Comparison of ENCODE assay signal across 1 cellular context in the genomic region with DNA sequence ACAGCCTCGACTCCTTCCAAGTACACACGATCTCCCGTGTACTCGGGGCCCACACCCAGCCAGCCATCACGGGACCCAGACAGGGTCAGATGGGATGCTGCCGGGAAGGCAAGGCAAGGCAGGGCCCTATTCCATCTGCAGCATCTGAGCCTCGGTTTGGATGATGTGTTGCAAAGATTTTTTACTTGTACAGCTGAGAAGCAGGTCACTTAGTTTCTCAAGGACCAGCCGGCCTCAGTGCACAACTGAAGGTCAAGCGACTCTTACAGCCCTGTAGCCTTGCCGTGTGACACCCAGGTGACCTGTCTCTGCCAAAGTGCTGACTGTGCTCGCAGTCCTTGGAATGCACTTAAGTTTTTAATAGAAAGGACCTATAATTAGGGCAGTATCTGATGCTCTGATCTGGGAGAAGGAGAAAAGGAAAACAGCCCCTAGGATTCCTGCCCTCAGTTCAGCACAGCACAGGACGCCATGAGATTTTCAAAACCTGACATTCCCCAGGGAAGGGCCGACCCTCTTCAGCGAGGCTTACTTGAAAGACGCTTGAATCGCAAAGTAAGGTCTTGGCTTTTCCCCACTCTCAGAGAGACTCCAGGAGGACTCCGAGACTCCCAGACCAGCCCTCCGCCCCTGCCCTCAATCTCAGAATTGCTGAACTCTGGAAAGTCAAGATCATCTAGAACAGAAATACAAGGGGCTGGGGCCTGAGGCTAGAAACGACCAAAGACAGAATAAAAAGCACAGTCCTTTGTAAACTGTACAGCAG.
TF ChIP-seq lines count a peak whose summit lies in the region.

No MANE protein-coding gene starts in this region.

TF ChIP-seq in HEK293, 187 proteins besides CTCF, POLR2A, EP300 and RAD21 (continued from another document):
- TF ChIP-seq, protein P1, sequence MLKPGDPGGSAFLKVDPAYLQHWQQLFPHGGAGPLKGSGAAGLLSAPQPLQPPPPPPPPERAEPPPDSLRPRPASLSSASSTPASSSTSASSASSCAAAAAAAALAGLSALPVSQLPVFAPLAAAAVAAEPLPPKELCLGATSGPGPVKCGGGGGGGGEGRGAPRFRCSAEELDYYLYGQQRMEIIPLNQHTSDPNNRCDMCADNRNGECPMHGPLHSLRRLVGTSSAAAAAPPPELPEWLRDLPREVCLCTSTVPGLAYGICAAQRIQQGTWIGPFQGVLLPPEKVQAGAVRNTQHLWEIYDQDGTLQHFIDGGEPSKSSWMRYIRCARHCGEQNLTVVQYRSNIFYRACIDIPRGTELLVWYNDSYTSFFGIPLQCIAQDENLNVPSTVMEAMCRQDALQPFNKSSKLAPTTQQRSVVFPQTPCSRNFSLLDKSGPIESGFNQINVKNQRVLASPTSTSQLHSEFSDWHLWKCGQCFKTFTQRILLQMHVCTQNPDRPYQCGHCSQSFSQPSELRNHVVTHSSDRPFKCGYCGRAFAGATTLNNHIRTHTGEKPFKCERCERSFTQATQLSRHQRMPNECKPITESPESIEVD (tag by site-specific recombination; IDR thresholded peaks at IDR 0.05), result no peak
- TF ChIP-seq, protein P2, sequence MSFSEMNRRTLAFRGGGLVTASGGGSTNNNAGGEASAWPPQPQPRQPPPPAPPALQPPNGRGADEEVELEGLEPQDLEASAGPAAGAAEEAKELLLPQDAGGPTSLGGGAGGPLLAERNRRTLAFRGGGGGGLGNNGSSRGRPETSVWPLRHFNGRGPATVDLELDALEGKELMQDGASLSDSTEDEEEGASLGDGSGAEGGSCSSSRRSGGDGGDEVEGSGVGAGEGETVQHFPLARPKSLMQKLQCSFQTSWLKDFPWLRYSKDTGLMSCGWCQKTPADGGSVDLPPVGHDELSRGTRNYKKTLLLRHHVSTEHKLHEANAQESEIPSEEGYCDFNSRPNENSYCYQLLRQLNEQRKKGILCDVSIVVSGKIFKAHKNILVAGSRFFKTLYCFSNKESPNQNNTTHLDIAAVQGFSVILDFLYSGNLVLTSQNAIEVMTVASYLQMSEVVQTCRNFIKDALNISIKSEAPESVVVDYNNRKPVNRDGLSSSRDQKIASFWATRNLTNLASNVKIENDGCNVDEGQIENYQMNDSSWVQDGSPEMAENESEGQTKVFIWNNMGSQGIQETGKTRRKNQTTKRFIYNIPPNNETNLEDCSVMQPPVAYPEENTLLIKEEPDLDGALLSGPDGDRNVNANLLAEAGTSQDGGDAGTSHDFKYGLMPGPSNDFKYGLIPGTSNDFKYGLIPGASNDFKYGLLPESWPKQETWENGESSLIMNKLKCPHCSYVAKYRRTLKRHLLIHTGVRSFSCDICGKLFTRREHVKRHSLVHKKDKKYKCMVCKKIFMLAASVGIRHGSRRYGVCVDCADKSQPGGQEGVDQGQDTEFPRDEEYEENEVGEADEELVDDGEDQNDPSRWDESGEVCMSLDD (tag by site-specific recombination; IDR thresholded peaks at IDR 0.05), result no peak
- TF ChIP-seq, protein P3, sequence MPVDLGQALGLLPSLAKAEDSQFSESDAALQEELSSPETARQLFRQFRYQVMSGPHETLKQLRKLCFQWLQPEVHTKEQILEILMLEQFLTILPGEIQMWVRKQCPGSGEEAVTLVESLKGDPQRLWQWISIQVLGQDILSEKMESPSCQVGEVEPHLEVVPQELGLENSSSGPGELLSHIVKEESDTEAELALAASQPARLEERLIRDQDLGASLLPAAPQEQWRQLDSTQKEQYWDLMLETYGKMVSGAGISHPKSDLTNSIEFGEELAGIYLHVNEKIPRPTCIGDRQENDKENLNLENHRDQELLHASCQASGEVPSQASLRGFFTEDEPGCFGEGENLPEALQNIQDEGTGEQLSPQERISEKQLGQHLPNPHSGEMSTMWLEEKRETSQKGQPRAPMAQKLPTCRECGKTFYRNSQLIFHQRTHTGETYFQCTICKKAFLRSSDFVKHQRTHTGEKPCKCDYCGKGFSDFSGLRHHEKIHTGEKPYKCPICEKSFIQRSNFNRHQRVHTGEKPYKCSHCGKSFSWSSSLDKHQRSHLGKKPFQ (tag by site-specific recombination; IDR thresholded peaks at IDR 0.05), result no peak
- TF ChIP-seq ZNF600 (tag by site-specific recombination; IDR thresholded peaks at IDR 0.05), result no peak
- TF ChIP-seq ZNF707 (tag by site-specific recombination; IDR thresholded peaks at IDR 0.05), result no peak
- TF ChIP-seq, protein P4, sequence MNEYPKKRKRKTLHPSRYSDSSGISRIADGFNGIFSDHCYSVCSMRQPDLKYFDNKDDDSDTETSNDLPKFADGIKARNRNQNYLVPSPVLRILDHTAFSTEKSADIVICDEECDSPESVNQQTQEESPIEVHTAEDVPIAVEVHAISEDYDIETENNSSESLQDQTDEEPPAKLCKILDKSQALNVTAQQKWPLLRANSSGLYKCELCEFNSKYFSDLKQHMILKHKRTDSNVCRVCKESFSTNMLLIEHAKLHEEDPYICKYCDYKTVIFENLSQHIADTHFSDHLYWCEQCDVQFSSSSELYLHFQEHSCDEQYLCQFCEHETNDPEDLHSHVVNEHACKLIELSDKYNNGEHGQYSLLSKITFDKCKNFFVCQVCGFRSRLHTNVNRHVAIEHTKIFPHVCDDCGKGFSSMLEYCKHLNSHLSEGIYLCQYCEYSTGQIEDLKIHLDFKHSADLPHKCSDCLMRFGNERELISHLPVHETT (tag by site-specific recombination; IDR thresholded peaks at IDR 0.05), result no peak
- no peak for TF ChIP-seq ZNF571 (tag by site-specific recombination; IDR thresholded peaks at IDR 0.05)
